ENCODE assay signal across 9 cellular contexts in the genomic region with DNA sequence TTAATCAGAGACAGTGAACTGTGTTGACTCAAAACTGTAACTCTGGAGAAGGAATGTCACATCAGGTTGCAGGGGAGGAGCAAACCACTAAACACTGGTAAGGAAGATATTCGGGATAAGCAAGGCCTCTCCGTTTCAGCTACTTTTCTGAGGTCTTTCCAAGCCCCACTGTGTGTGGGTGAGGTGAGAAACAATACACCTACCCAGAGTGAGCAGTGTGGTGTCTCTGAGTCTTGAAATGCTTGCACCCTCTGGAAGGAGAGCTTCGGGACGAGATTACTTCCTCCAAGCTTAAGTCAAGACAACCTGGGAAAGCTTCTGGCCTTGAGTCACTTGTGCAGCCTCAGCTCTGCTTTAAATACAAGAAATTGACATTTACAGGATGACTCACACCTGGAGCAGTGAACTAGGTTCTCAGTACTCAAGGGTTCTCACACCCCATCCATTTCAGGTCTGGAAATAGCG. TPM values are rescaled to one million over a fixed set of nuclear protein-coding genes. Genes with fewer than 3 reads are reported as not detected.
A peak's percentile ranks its signal among the peaks of the same experiment; 100 is the strongest.
DNase-seq lines count a peak whose midpoint lies in the region; ATAC-seq and TF ChIP-seq lines count a peak whose summit lies in the region.
"Had no signal": no experiment of that assay in that cellular context is flagged by ENCODE, and none has a peak within 500 bp of the region (broad histone marks: within the 10 kb centered on the region; RNA-seq: fewer than 3 reads in every experiment).

No MANE protein-coding gene starts in this region.

- H3K4me3 ChIP-seq in HCT116 (replicated peaks in 1 of 2; ENCODE audit: low read depth in 1 of 2, low read length in 2 of 2) (peak overlapping the region; percentile 18 to 48), mesenchymal stem cell (ENCODE audit: insufficient read depth in 1 of 2, low read depth in 1 of 2, low read length in 2 of 2) (no peak overlapping the region)

- H3K14ac ChIP-seq in mesenchymal stem cell (ENCODE audit: low read length in 2 of 2), result no peak overlapping the region

- H3K4me1 ChIP-seq in HCT116 (ENCODE audit: control insufficient read depth in 1 of 2, insufficient read depth in 2 of 2, low read length in 2 of 2) (peaks cover 67 to 79% of the 10 kb centered on the region in 2 experiments), mesenchymal stem cell (ENCODE audit: control insufficient read depth, insufficient read depth, low read depth, low read length) (peaks cover 33% of the 10 kb centered on the region)

- ATAC-seq in HCT116 (no peak), GM19397 (IDR thresholded peaks at IDR 0.05; ENCODE audit: unreplicated experiment) (no peak)

- RAD21 ChIA-PET in HCT116 (lab: Charles Lee; ENCODE audit: low non-redundant PET in 1 of 2, low total read pairs in 2 of 2, uncharacterized antibody in 2 of 2, unreplicated experiment in 2 of 2), result interaction anchor here in 1 of 2 experiments (0.9 kb wide), 1 partner anchor 51 kb away, joined by 4 read pairs; no protein-coding TSS in a partner anchor

- H3K4ac ChIP-seq in mesenchymal stem cell (ENCODE audit: low read depth in 1 of 2, low read length in 2 of 2), result no peak overlapping the region

- no peak; the same call in 1 of the 2 replicates for TF ChIP-seq RAD21 in HCT116 (IDR thresholded peaks at IDR 0.05; ENCODE audit: low read depth)

- H4K91ac ChIP-seq in mesenchymal stem cell (ENCODE audit: low read length), result no peak overlapping the region

- H3K9me3 ChIP-seq in HCT116 (ENCODE audit: control insufficient read depth in 1 of 2, insufficient read depth in 1 of 2, low read depth in 1 of 2, low read length in 2 of 2), result no peaks in the 10 kb centered on the region
- no peaks in the 10 kb centered on the region for H3K9me3 ChIP-seq in mesenchymal stem cell (ENCODE audit: control insufficient read depth, low read length)

- no peak overlapping the region for H4K8ac ChIP-seq in mesenchymal stem cell (ENCODE audit: low read length)

- peak overlapping the region; percentile 97 for H3K4me2 ChIP-seq in HCT116 (ENCODE audit: low read length)
- H3K4me2 ChIP-seq in mesenchymal stem cell (ENCODE audit: low read length, poor library complexity, severe bottlenecking), result no peak overlapping the region

- peaks cover 24% of the 10 kb centered on the region for H3K79me2 ChIP-seq in HCT116 (ENCODE audit: insufficient read depth, low read length)

- no peak overlapping the region for H3K23ac ChIP-seq in mesenchymal stem cell (ENCODE audit: low read length in 2 of 2)

- peak; percentile 97 for DNase-seq in A172 (ENCODE audit: low spot score)
- peak; percentile 64 for DNase-seq in HCT116 (ENCODE audit: low read depth, low spot score)
- DNase-seq in astrocyte of the hippocampus (ENCODE audit: low read depth, low spot score), result peak; percentile 64
- DNase-seq in mesenchymal stem cell, result peak; percentile 74
- DNase-seq in hepatic stellate cell (ENCODE audit: low spot score), result no peak
- no peak for DNase-seq in stimulated activated CD4-positive, alpha-beta T cell treated with anti-CD3 and anti-CD28 coated beads, Interleukin-4, amount 100 ng/mL, for 4 hours
- no peak for DNase-seq in HuH-7 (ENCODE audit: low spot score)
- DNase-seq: OCI-M1 had no signal

- peak overlapping the region in 1 of 2 experiments; percentile 63 for H2BK12ac ChIP-seq in mesenchymal stem cell (ENCODE audit: low read length in 2 of 2)

- H3K9me2 ChIP-seq in HCT116 (ENCODE audit: insufficient read depth), result no peaks in the 10 kb centered on the region

- H3K9ac ChIP-seq in HCT116 (ENCODE audit: low read length) (peak overlapping the region; percentile 88), mesenchymal stem cell (ENCODE audit: low read length) (no peak overlapping the region)

- H3K36me3 ChIP-seq in HCT116 (ENCODE audit: control insufficient read depth in 1 of 2, insufficient read depth in 2 of 2, low read length in 2 of 2) (peaks cover 0 to 13% of the 10 kb centered on the region in 2 experiments; a peak in 2 of 4 replicates), mesenchymal stem cell (ENCODE audit: control insufficient read depth in 1 of 2, insufficient read depth in 2 of 2, low read depth in 1 of 2, low read length in 2 of 2) (no peaks in the 10 kb centered on the region)

- H3K18ac ChIP-seq in mesenchymal stem cell (ENCODE audit: low read depth in 1 of 2, low read length in 2 of 2), result peak overlapping the region in 1 of 2 experiments; percentile 35

- H2BK5ac ChIP-seq in mesenchymal stem cell (ENCODE audit: low read depth, low read length, poor library complexity, severe bottlenecking), result no peak overlapping the region

- CTCF ChIA-PET in HCT116 (lab: Charles Lee), result interaction anchor here (0.9 kb wide), 1 partner anchor 42 kb away, joined by 3 read pairs; no protein-coding TSS in a partner anchor

- POLR2A ChIA-PET in HCT116 (lab: Charles Lee), result interaction anchor here (1.3 to 2.0 kb wide), 2 partner anchors 22 to 171 kb away, joined by 4 to 8 read pairs; a partner anchor contains a TSS

- intact Hi-C loops in HCT116 (cut with micrococcal nuclease), result no loop called here

- H3K79me1 ChIP-seq in mesenchymal stem cell (replicated peaks; ENCODE audit: low read length, poor library complexity, severe bottlenecking), result no peaks in the 10 kb centered on the region

- no TSS peak for BruUV-seq in HCT116 (replicated peaks; lab: Mats Ljungman, UMichigan)

- no peak overlapping the region for H2BK120ac ChIP-seq in mesenchymal stem cell (ENCODE audit: low read depth, low read length)

- TF ChIP-seq CTCF in HCT116 (IDR thresholded peaks at IDR 0.05 in 2 of 3, conservative IDR thresholded peaks at IDR 0.05 in 1 of 3; ENCODE audit: borderline replicate concordance in 1 of 3, insufficient read depth in 1 of 3, low read depth in 2 of 3, low read length in 2 of 3), result no peak

- H2AFZ ChIP-seq in HCT116 (ENCODE audit: low read depth, low read length, poor library complexity, severe bottlenecking) (no peak overlapping the region), mesenchymal stem cell (ENCODE audit: low read depth, low read length) (no peak overlapping the region)

- 45% methylated on average over 5 of the region's 5 CpGs for WGBS in mesenchymal stem cell

- H4K20me1 ChIP-seq in HCT116 (ENCODE audit: insufficient read depth), result peaks cover 10% of the 10 kb centered on the region; the same call in 1 of the 2 replicates

- H2BK15ac ChIP-seq in mesenchymal stem cell (ENCODE audit: low read depth, poor library complexity, severe bottlenecking), result no peak overlapping the region

- no peaks in the 10 kb centered on the region for H3K27me3 ChIP-seq in HCT116 (ENCODE audit: insufficient read depth, low read length)
- H3K27me3 ChIP-seq in mesenchymal stem cell (ENCODE audit: control insufficient read depth in 1 of 2, insufficient read depth in 1 of 2, low read length in 2 of 2), result no peaks in the 10 kb centered on the region

- peak overlapping the region; percentile 88 for H3K27ac ChIP-seq in HCT116 (ENCODE audit: low read depth, low read length)
- H3K27ac ChIP-seq in mesenchymal stem cell (ENCODE audit: low read length, poor library complexity, severe bottlenecking), result peak overlapping the region; percentile 82

- peak overlapping the region; percentile 37 for H2AK5ac ChIP-seq in mesenchymal stem cell (ENCODE audit: low read length, severe bottlenecking)

- no peak for TF ChIP-seq POLR2A in HCT116 (IDR thresholded peaks at IDR 0.05; ENCODE audit: borderline replicate concordance, extremely low read depth, insufficient read depth, insufficient read length)

TF ChIP-seq in HCT116, 20 proteins besides CTCF, POLR2A, EP300 and RAD21 (continues in another document):
- TF ChIP-seq CBX3 (IDR thresholded peaks at IDR 0.05; ENCODE audit: low read depth) (peak; percentile 53; the same call in 1 of the 2 replicates), SIN3A (IDR thresholded peaks at IDR 0.05; ENCODE audit: low read depth) (peak; percentile 47; the same call in 1 of the 2 replicates), FOSL1 (IDR thresholded peaks at IDR 0.05; ENCODE audit: low read depth) (peak; percentile 67; the same call in 1 of the 2 replicates), YY1 (IDR thresholded peaks at IDR 0.05; ENCODE audit: extremely low read depth, insufficient replicate concordance, low read depth, low read length) (no peak), ZFX (IDR thresholded peaks at IDR 0.05) (peak; percentile 18; the same call in 1 of the 2 replicates), JUND (IDR thresholded peaks at IDR 0.05) (peak; percentile 72), ELF1 (IDR thresholded peaks at IDR 0.05; ENCODE audit: borderline replicate concordance, low read depth) (no peak), POLR2AphosphoS5 (IDR thresholded peaks at IDR 0.05; ENCODE audit: low read depth, low read length) (0 out of 2 replicates have a peak, but pooled peaks have one; percentile 16), SP1 (IDR thresholded peaks at IDR 0.05; ENCODE audit: low read depth) (peak; percentile 49; the same call in 1 of the 2 replicates)
- TF ChIP-seq, protein P1, sequence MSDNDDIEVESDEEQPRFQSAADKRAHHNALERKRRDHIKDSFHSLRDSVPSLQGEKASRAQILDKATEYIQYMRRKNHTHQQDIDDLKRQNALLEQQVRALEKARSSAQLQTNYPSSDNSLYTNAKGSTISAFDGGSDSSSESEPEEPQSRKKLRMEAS (IDR thresholded peaks at IDR 0.05), result peak; percentile 48

RNA-seq across cellular contexts. Expression of a gene that starts 2.5 kb away (rescaled TPM):
- total RNA-seq in A172 (2014; rRNA removed; shearing (Covaris generic)), result 24.8 and 35.5 TPM in 2 replicates
- total RNA-seq in HCT116 (2021; ENCODE audit: unreplicated experiment), result 16.4 TPM
- 5.8 and 6.6 TPM in 2 replicates for polyA plus RNA-seq in HCT116 (2012)
- 1.1 TPM for polyA plus RNA-seq in mesenchymal stem cell (2013, experiment 1 of 2)
- 1.4 TPM for polyA plus RNA-seq in mesenchymal stem cell (2013, experiment 2 of 2)

RNA-seq across cellular contexts. Expression of a gene that starts 57.4 kb away (rescaled TPM):
- not detected in 2 replicates for total RNA-seq in A172 (2014; rRNA removed; shearing (Covaris generic))
- total RNA-seq in HCT116 (2021; ENCODE audit: unreplicated experiment), result 0.15 TPM
- polyA plus RNA-seq in HCT116 (2012), result 0.05 and 0.16 TPM in 2 replicates
- not detected for polyA plus RNA-seq in mesenchymal stem cell (2013, experiment 1 of 2)
- polyA plus RNA-seq in mesenchymal stem cell (2013, experiment 2 of 2), result not detected

Comparison
In these comparisons a context has a peak if more than half of its experiments do, and no peak if none do; other contexts are left out.
1. DNase-seq: peak in A172 (single experiment), HCT116 (single experiment), astrocyte of the hippocampus (single experiment) and mesenchymal stem cell (single experiment); none in hepatic stellate cell (single experiment), stimulated activated CD4-positive, alpha-beta T cell treated with anti-CD3 and anti-CD28 coated beads, Interleukin-4, amount 100 ng/mL, for 4 hours (0 of 2) and HuH-7 (single experiment).
2. H3K4me3 ChIP-seq: peak in HCT116 (2 of 2); none in mesenchymal stem cell (0 of 2).